18 cellular contexts compared by ENCODE assay signal in the genomic region with DNA sequence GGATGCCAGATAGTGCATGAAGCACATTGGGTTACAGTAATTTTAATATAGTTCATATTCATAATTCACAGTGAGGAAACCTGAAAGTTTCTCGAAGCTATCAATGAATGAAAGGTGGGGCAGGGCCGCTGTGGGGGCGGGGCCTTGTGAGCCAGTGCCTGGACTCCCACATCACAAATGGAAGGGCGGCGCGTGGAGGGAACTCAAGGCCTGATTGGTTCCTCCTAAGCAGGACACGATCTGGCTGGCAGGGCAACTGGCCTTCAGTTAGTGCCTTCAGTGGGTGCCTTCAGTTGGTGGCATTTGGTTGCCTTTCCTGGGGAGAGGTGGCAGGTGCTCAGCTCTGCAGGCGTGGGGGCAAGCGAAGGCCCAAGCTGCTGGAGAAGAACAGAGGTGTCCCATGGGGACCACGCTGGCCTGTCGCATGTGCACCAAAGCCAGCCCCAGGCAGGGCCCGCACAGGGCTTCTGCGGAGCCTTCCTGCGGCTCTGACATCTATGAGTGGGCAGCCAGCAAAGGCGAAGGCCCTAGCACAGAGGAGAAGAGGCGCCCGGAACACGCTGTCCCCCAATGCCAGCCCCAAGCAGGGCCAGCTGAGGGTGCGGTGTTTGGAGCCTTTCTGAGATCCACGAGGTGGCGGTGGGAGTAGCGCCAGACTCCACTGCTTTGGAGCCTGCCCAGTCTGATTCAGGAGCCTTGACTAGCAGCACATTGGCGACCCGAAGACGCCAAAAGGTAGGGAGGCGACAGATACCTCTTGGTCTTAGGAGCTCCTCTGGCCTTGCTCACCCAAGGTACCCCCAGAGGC.
DNase-seq lines count a peak whose midpoint lies in the region; FAIRE-seq and TF ChIP-seq lines count a peak whose summit lies in the region.
"Had no signal": no experiment of that assay in that cellular context is flagged by ENCODE, and none has a peak within 500 bp of the region (broad histone marks: within the 10 kb centered on the region; RNA-seq: fewer than 3 reads in every experiment).

No MANE protein-coding gene starts in this region.

- H2BK5ac ChIP-seq in H1 (ENCODE audit: low read depth, low read length) (no peak overlapping the region), mesenchymal stem cell (ENCODE audit: low read depth, low read length, poor library complexity, severe bottlenecking) (no peak overlapping the region)

- TF ChIP-seq RAD21 in H1 (IDR thresholded peaks at IDR 0.05 in 1 of 2, conservative IDR thresholded peaks at IDR 0.05 in 1 of 2; ENCODE audit: low read depth in 2 of 2, low read length in 2 of 2): no peak

- H3K79me1 ChIP-seq in H1 (ENCODE audit: low read depth, low read length) (no peaks in the 10 kb centered on the region), mesenchymal stem cell (replicated peaks; ENCODE audit: low read length, poor library complexity, severe bottlenecking) (no peaks in the 10 kb centered on the region)

- H3K4ac ChIP-seq in H1 (replicated peaks; ENCODE audit: insufficient read length, low read depth, low read length): no peak overlapping the region
- H3K4ac ChIP-seq in mesenchymal stem cell (ENCODE audit: low read depth in 1 of 2, low read length in 2 of 2): no peak overlapping the region

- no peaks in the 10 kb centered on the region for H3K79me2 ChIP-seq in H1 (ENCODE audit: control insufficient read depth in 1 of 2, insufficient read depth in 2 of 2, low read length in 2 of 2)

- no peak for TF ChIP-seq CTCF in H1 (IDR thresholded peaks at IDR 0.05; ENCODE audit: control extremely low read depth in 1 of 3, insufficient read depth in 1 of 3, low read depth in 1 of 3, low read length in 3 of 3)

- H3K9me3 ChIP-seq in H1 (ENCODE audit: insufficient read depth in 2 of 2, low read depth in 1 of 2, low read length in 1 of 2) (no peaks in the 10 kb centered on the region), mesenchymal stem cell (ENCODE audit: control insufficient read depth, low read length) (no peaks in the 10 kb centered on the region)
- H3K9me3 ChIP-seq: HAP-1 had no signal

- H2BK15ac ChIP-seq in H1 (ENCODE audit: low read length) (no peak overlapping the region), mesenchymal stem cell (ENCODE audit: low read depth, poor library complexity, severe bottlenecking) (no peak overlapping the region)

- H3K4me3 ChIP-seq in H1 (ENCODE audit: extremely low read depth in 1 of 4, insufficient read depth in 2 of 4, low read depth in 3 of 4, low read length in 4 of 4) (no peak overlapping the region), mesenchymal stem cell (ENCODE audit: insufficient read depth in 1 of 2, low read depth in 1 of 2, low read length in 2 of 2) (no peak overlapping the region)
- H3K4me3 ChIP-seq: BLaER1, GM23248, HAP-1 had no signal

- H3K23me2 ChIP-seq in H1 (ENCODE audit: low read depth, low read length): no peaks in the 10 kb centered on the region

- WGBS in H1 (ENCODE audit: extremely low coverage in 1 of 2, insufficient coverage in 1 of 2, insufficient read length in 1 of 2, insufficient replicate concordance in 2 of 2, low coverage in 1 of 2, low lambda C conversion rate in 2 of 2, missing lambda C conversion rate in 1 of 2), 2 experiments: 80% methylated on average over 25 of the region's 26 CpGs; no CpG with 5 or more reads in 1 of the 2 experiments
- WGBS in mesenchymal stem cell: 89% methylated on average over 26 of the region's 26 CpGs

- no peak overlapping the region for H2AK5ac ChIP-seq in H1 (ENCODE audit: low read depth, low read length)
- H2AK5ac ChIP-seq in mesenchymal stem cell (ENCODE audit: low read length, severe bottlenecking): no peak overlapping the region

- H3K4me2 ChIP-seq in H1 (ENCODE audit: insufficient read depth in 1 of 2, low read depth in 2 of 2, low read length in 2 of 2) (no peak overlapping the region), mesenchymal stem cell (ENCODE audit: low read length, poor library complexity, severe bottlenecking) (no peak overlapping the region)
- H3K4me2 ChIP-seq: BLaER1 had no signal

- FAIRE-seq in GM12891 (lab: Jason Lieb, UNC): peak; percentile 9
- no peak for FAIRE-seq in H1 (lab: Jason Lieb, UNC)

- CTCF ChIA-PET in H1 (lab: Charles Lee; ENCODE audit: partially characterized antibody): interaction anchor here (0.7 kb wide), 1 partner anchor 23 kb away, joined by 3 read pairs; no protein-coding TSS in a partner anchor

- no peaks in the 10 kb centered on the region for H4K20me1 ChIP-seq in H1 (replicated peaks in 1 of 2; ENCODE audit: control insufficient read depth in 1 of 2, insufficient read depth in 2 of 2, low read length in 2 of 2)
- H4K20me1 ChIP-seq: BLaER1 had no signal

- H3K36me3 ChIP-seq in H1 (ENCODE audit: control insufficient read depth in 2 of 4, insufficient read depth in 4 of 4, low read length in 3 of 4) (no peaks in the 10 kb centered on the region), mesenchymal stem cell (ENCODE audit: control insufficient read depth in 1 of 2, insufficient read depth in 2 of 2, low read depth in 1 of 2, low read length in 2 of 2) (no peaks in the 10 kb centered on the region)
- H3K36me3 ChIP-seq: HAP-1 had no signal

- peak; percentile 10 for DNase-seq in DMS53 (lab: John Stamatoyannopoulos, UW)
- DNase-seq in DMS53 treated with DMSO at 0.1 percent for 48 hours (lab: John Stamatoyannopoulos, UW; ENCODE audit: unreplicated experiment): no peak
- no peak for DNase-seq in GM12891 (ENCODE audit: insufficient read length, low spot score)
- DNase-seq in H1 (ENCODE audit: low read depth in 1 of 2, low spot score in 2 of 2): no peak
- no peak for DNase-seq in mesenchymal stem cell
- no peak for DNase-seq in COLO829 (ENCODE audit: low spot score)
- DNase-seq in stimulated activated CD4-positive, alpha-beta T cell treated with anti-CD3 and anti-CD28 coated beads, Interleukin-1b, Interleukin-23, amount 100 ng/mL, for 48 hours: no peak
- DNase-seq in cerebellar nuclear complex (lab: John Stamatoyannopoulos, UW): no peak
- DNase-seq: AML-193, Calu3, DMS 273 treated with DMSO at 0.1 percent for 48 hours, DMS79 treated with DMSO at 0.1 percent for 48 hours, GDM1, GM23248, IMR-90 had no signal

- H4K8ac ChIP-seq in H1 (ENCODE audit: extremely low read depth, insufficient read depth, low read length) (peak overlapping the region; percentile 28; the same call in 1 of the 2 replicates), mesenchymal stem cell (ENCODE audit: low read length) (no peak overlapping the region)

- H3K4me1 ChIP-seq in H1 (replicated peaks in 1 of 4; ENCODE audit: control insufficient read depth in 3 of 4, insufficient read depth in 4 of 4, low read length in 3 of 4) (no peaks in the 10 kb centered on the region), mesenchymal stem cell (ENCODE audit: control insufficient read depth, insufficient read depth, low read depth, low read length) (no peaks in the 10 kb centered on the region)
- H3K4me1 ChIP-seq: BLaER1, HAP-1 had no signal

- POLR2A ChIA-PET in H1 (lab: Charles Lee; ENCODE audit: partially characterized antibody): no interaction called here

- H3K14ac ChIP-seq in H1 (ENCODE audit: insufficient read length) (no peak overlapping the region), mesenchymal stem cell (ENCODE audit: low read length in 2 of 2) (no peak overlapping the region)

- no peak overlapping the region for H3K27ac ChIP-seq in H1 (ENCODE audit: low read depth, low read length)
- no peak overlapping the region for H3K27ac ChIP-seq in mesenchymal stem cell (ENCODE audit: low read length, poor library complexity, severe bottlenecking)
- H3K27ac ChIP-seq: 22Rv1, BLaER1, GM23248 had no signal

- H4K91ac ChIP-seq in H1 (replicated peaks; ENCODE audit: insufficient read length, low read length): no peak overlapping the region
- H4K91ac ChIP-seq in mesenchymal stem cell (ENCODE audit: low read length): no peak overlapping the region

- no peak overlapping the region for H3K9ac ChIP-seq in H1 (replicated peaks in 1 of 4; ENCODE audit: extremely low read depth in 1 of 4, low read depth in 3 of 4, low read length in 3 of 4)
- no peak overlapping the region for H3K9ac ChIP-seq in mesenchymal stem cell (ENCODE audit: low read length)
- H3K9ac ChIP-seq: BLaER1, GM23248 had no signal

- H2BK12ac ChIP-seq in H1 (ENCODE audit: low read depth, low read length) (no peak overlapping the region), mesenchymal stem cell (ENCODE audit: low read length in 2 of 2) (no peak overlapping the region)

- no peak overlapping the region for H3K56ac ChIP-seq in H1 (replicated peaks; ENCODE audit: insufficient read length, low read depth, low read length)

- H2AFZ ChIP-seq in H1 (ENCODE audit: low read length) (peak overlapping the region; percentile 22; the same call in 1 of the 2 replicates), mesenchymal stem cell (ENCODE audit: low read depth, low read length) (peak overlapping the region; percentile 42)
- H2AFZ ChIP-seq: GM23248 had no signal

- H3K23ac ChIP-seq in H1 (ENCODE audit: insufficient read length): no peak overlapping the region
- H3K23ac ChIP-seq in mesenchymal stem cell (ENCODE audit: low read length in 2 of 2): no peak overlapping the region

- H2BK20ac ChIP-seq in H1 (ENCODE audit: low read length): no peak overlapping the region

- TF ChIP-seq EP300 in H1 (IDR thresholded peaks at IDR 0.05; ENCODE audit: borderline replicate concordance in 1 of 2, low read depth in 2 of 2, low read length in 2 of 2): no peak

- H2BK120ac ChIP-seq in H1 (replicated peaks; ENCODE audit: low read depth, low read length) (no peak overlapping the region), mesenchymal stem cell (ENCODE audit: low read depth, low read length) (no peak overlapping the region)

- H3K27me3 ChIP-seq in H1 (replicated peaks in 1 of 4; ENCODE audit: control insufficient read depth in 3 of 4, extremely low read depth in 1 of 4, insufficient read depth in 3 of 4, low read length in 3 of 4) (no peaks in the 10 kb centered on the region; a peak in 1 of 7 replicates), mesenchymal stem cell (ENCODE audit: control insufficient read depth in 1 of 2, insufficient read depth in 1 of 2, low read length in 2 of 2) (peaks cover 0 to 3% of the 10 kb centered on the region in 2 experiments)
- H3K27me3 ChIP-seq: BLaER1 had no signal

- TF ChIP-seq POLR2A in GM12891 (IDR thresholded peaks at IDR 0.05; ENCODE audit: low read depth, low read length): no peak
- no peak for TF ChIP-seq POLR2A in H1 (IDR thresholded peaks at IDR 0.05; ENCODE audit: control extremely low read depth in 1 of 2, low read depth in 2 of 2, low read length in 2 of 2)

- H3K18ac ChIP-seq in H1 (ENCODE audit: extremely low read depth, low read length): no peak overlapping the region
- no peak overlapping the region for H3K18ac ChIP-seq in mesenchymal stem cell (ENCODE audit: low read depth in 1 of 2, low read length in 2 of 2)

- no peak overlapping the region for H4K5ac ChIP-seq in H1 (ENCODE audit: insufficient read length, low read depth, low read length)

TF ChIP-seq in GM12891, 5 proteins besides CTCF, POLR2A, EP300 and RAD21 (continues in another document):
- no peak for TF ChIP-seq PAX5 (IDR thresholded peaks at IDR 0.05; ENCODE audit: insufficient read depth, low read length, severe bottlenecking)
- no peak for TF ChIP-seq POU2F2 (IDR thresholded peaks at IDR 0.05; ENCODE audit: low read depth, low read length)

TF ChIP-seq in H1, 55 proteins besides CTCF, POLR2A, EP300 and RAD21 (continues in another document):
- TF ChIP-seq SP2 (IDR thresholded peaks at IDR 0.05; ENCODE audit: low read length) (no peak), KDM5A (IDR thresholded peaks at IDR 0.05; ENCODE audit: low read length) (no peak), CREB1 (IDR thresholded peaks at IDR 0.05) (no peak)
